2 cellular contexts compared by ENCODE assay signal in the genomic region with DNA sequence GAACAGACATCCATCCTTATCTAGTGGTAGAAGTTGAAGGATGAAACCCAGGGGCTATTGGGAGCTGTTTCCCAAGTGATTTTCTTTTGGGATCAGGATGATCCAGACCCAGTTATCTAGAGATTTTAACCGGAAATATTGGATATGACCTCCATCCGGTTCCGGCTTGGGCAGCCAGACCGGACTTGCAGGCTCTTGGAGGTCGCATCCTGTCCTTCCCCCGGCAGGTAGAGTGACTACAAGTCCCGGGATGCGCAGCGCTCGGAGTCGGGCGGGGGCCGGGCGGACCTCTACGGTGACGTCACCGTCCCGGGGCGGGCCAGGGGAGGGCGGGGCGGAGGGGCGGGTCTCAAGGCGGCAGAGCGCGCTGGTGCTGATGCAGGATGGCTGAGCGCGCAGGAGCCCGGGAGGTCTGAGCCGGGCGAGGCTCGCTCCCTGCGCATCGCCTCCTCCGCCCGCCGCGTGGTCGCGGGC.
TF ChIP-seq lines count a peak whose summit lies in the region.

A gene (plus strand): TSS at position 360 of the 474 bp plus-strand sequence. CDS start 391 bp downstream, outside the sequence.

TF ChIP-seq in GM23338, 12 proteins besides CTCF, POLR2A, EP300 and RAD21 (continued from another document):
- TF ChIP-seq, protein P1, sequence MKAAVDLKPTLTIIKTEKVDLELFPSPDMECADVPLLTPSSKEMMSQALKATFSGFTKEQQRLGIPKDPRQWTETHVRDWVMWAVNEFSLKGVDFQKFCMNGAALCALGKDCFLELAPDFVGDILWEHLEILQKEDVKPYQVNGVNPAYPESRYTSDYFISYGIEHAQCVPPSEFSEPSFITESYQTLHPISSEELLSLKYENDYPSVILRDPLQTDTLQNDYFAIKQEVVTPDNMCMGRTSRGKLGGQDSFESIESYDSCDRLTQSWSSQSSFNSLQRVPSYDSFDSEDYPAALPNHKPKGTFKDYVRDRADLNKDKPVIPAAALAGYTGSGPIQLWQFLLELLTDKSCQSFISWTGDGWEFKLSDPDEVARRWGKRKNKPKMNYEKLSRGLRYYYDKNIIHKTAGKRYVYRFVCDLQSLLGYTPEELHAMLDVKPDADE (IDR thresholded peaks at IDR 0.05) = peak; percentile 66
- TF ChIP-seq CREB1 (CRISPR knock-in tag; IDR thresholded peaks at IDR 0.05; ENCODE audit: low read depth) = peak; percentile 94
TF ChIP-seq in GM23338: peak in this region for 4.

TF ChIP-seq in SK-N-SH treated with all-trans-retinoic acid at 6 μM for 48 hours, 23 proteins besides CTCF, POLR2A, EP300 and RAD21 (continued from another document):
- TF ChIP-seq, protein P2, sequence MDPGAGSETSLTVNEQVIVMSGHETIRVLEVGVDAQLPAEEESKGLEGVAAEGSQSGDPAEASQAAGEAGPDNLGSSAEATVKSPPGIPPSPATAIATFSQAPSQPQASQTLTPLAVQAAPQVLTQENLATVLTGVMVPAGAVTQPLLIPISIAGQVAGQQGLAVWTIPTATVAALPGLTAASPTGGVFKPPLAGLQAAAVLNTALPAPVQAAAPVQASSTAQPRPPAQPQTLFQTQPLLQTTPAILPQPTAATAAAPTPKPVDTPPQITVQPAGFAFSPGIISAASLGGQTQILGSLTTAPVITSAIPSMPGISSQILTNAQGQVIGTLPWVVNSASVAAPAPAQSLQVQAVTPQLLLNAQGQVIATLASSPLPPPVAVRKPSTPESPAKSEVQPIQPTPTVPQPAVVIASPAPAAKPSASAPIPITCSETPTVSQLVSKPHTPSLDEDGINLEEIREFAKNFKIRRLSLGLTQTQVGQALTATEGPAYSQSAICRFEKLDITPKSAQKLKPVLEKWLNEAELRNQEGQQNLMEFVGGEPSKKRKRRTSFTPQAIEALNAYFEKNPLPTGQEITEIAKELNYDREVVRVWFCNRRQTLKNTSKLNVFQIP (CRISPR knock-in tag; IDR thresholded peaks at IDR 0.05; ENCODE audit: borderline replicate concordance, low read depth) = no peak
- no peak for TF ChIP-seq ARNTL (CRISPR knock-in tag; IDR thresholded peaks at IDR 0.05; ENCODE audit: borderline replicate concordance, low read depth)
- TF ChIP-seq ZNF8 (CRISPR knock-in tag; IDR thresholded peaks at IDR 0.05) = peak; percentile 59
- TF ChIP-seq, protein P3, sequence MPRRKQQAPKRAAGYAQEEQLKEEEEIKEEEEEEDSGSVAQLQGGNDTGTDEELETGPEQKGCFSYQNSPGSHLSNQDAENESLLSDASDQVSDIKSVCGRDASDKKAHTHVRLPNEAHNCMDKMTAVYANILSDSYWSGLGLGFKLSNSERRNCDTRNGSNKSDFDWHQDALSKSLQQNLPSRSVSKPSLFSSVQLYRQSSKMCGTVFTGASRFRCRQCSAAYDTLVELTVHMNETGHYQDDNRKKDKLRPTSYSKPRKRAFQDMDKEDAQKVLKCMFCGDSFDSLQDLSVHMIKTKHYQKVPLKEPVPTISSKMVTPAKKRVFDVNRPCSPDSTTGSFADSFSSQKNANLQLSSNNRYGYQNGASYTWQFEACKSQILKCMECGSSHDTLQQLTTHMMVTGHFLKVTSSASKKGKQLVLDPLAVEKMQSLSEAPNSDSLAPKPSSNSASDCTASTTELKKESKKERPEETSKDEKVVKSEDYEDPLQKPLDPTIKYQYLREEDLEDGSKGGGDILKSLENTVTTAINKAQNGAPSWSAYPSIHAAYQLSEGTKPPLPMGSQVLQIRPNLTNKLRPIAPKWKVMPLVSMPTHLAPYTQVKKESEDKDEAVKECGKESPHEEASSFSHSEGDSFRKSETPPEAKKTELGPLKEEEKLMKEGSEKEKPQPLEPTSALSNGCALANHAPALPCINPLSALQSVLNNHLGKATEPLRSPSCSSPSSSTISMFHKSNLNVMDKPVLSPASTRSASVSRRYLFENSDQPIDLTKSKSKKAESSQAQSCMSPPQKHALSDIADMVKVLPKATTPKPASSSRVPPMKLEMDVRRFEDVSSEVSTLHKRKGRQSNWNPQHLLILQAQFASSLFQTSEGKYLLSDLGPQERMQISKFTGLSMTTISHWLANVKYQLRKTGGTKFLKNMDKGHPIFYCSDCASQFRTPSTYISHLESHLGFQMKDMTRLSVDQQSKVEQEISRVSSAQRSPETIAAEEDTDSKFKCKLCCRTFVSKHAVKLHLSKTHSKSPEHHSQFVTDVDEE (CRISPR knock-in tag; IDR thresholded peaks at IDR 0.05) = peak; percentile 81
- TF ChIP-seq, protein P4, sequence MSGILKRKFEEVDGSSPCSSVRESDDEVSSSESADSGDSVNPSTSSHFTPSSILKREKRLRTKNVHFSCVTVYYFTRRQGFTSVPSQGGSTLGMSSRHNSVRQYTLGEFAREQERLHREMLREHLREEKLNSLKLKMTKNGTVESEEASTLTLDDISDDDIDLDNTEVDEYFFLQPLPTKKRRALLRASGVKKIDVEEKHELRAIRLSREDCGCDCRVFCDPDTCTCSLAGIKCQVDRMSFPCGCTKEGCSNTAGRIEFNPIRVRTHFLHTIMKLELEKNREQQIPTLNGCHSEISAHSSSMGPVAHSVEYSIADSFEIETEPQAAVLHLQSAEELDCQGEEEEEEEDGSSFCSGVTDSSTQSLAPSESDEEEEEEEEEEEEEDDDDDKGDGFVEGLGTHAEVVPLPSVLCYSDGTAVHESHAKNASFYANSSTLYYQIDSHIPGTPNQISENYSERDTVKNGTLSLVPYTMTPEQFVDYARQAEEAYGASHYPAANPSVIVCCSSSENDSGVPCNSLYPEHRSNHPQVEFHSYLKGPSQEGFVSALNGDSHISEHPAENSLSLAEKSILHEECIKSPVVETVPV (CRISPR knock-in tag; IDR thresholded peaks at IDR 0.05) = no peak
TF ChIP-seq in SK-N-SH treated with all-trans-retinoic acid at 6 μM for 48 hours: peak in this region for 7.
